9 cellular contexts compared by ENCODE assay signal in genomic region chr2:219572237-219573001, GRCh38. TPM values are rescaled to one million over a fixed set of nuclear protein-coding genes. Genes with fewer than 3 reads are reported as not detected.
DNase-seq lines count a peak whose midpoint lies in the region; ATAC-seq and TF ChIP-seq lines count a peak whose summit lies in the region.
"Had no signal": no experiment of that assay in that cellular context is flagged by ENCODE, and none has a peak within 500 bp of the region (broad histone marks: within the 10 kb centered on the region; RNA-seq: fewer than 3 reads in every experiment).

A gene with protein sequence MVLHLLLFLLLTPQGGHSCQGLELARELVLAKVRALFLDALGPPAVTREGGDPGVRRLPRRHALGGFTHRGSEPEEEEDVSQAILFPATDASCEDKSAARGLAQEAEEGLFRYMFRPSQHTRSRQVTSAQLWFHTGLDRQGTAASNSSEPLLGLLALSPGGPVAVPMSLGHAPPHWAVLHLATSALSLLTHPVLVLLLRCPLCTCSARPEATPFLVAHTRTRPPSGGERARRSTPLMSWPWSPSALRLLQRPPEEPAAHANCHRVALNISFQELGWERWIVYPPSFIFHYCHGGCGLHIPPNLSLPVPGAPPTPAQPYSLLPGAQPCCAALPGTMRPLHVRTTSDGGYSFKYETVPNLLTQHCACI (plus strand): TSS chr2:219572310. CDS start chr2:219572375, 65 bp downstream.

- H4K91ac ChIP-seq in IMR-90 (ENCODE audit: insufficient read depth, low read depth, low read length) (peak within 1 kb of the TSS; percentile 70; the same call in 1 of the 2 replicates), mesenchymal stem cell (ENCODE audit: low read length) (peak within 1 kb of the TSS; percentile 70)

- H2AFZ ChIP-seq in IMR-90 (replicated peaks; ENCODE audit: low read length, poor library complexity) (peak within 1 kb of the TSS; percentile 92), mesenchymal stem cell (ENCODE audit: low read depth, low read length) (peak within 1 kb of the TSS; percentile 36)

- CTCF ChIA-PET in IMR-90 (lab: Yijun Ruan, JAX): no interaction called here

- dilution Hi-C loops in IMR-90 (cut with HindIII; ENCODE audit: low sequenced_read_pairs, unreplicated experiment): no loop called here

- H3K9me3 ChIP-seq in IMR-90 (ENCODE audit: control insufficient read depth, insufficient read depth, low read length): no peaks in the 10 kb centered on the region
- no peaks in the 10 kb centered on the region for H3K9me3 ChIP-seq in mesenchymal stem cell (ENCODE audit: control insufficient read depth, low read length)
- no peaks in the 10 kb centered on the region for H3K9me3 ChIP-seq in thymus (ENCODE audit: control insufficient read depth)
- H3K9me3 ChIP-seq: neutrophil had no signal

- H2BK20ac ChIP-seq in IMR-90 (ENCODE audit: low read depth, low read length): 0 out of 2 replicates have a peak within 1 kb of the TSS, but pooled peaks have one; percentile 16

- BruUV-seq in IMR-90 (replicated peaks; lab: Mats Ljungman, UMichigan): no TSS peak

- H3K27me3 ChIP-seq in IMR-90 (ENCODE audit: control insufficient read depth, insufficient read depth, low read length): peaks cover 14% of the 10 kb centered on the region
- H3K27me3 ChIP-seq in mesenchymal stem cell (ENCODE audit: control insufficient read depth in 1 of 2, insufficient read depth in 1 of 2, low read length in 2 of 2): peaks cover 28 to 29% of the 10 kb centered on the region in 2 experiments
- H3K27me3 ChIP-seq in thymus (ENCODE audit: control insufficient read depth, insufficient read depth): peaks cover 46% of the 10 kb centered on the region

- peaks cover 11 to 18% of the 10 kb centered on the region in 2 experiments for H3K79me1 ChIP-seq in IMR-90 (ENCODE audit: low read depth in 1 of 2, low read length in 2 of 2)
- H3K79me1 ChIP-seq in mesenchymal stem cell (replicated peaks; ENCODE audit: low read length, poor library complexity, severe bottlenecking): peaks cover 13% of the 10 kb centered on the region

- POLR2A ChIA-PET in IMR-90 (lab: Charles Lee; ENCODE audit: unreplicated experiment): no interaction called here

- no peak for TF ChIP-seq CTCF in IMR-90 (conservative IDR thresholded peaks at IDR 0.05; ENCODE audit: low read depth, low read length)
- TF ChIP-seq CTCF in choroid plexus epithelial cell (conservative IDR thresholded peaks at IDR 0.05; ENCODE audit: low read depth, low read length): no peak
- TF ChIP-seq CTCF in omental fat pad (IDR thresholded peaks at IDR 0.05): no peak

- peak within 1 kb of the TSS; percentile 94 for H2AK9ac ChIP-seq in IMR-90 (replicated peaks; ENCODE audit: low read depth, low read length, poor library complexity)

- H3K27ac ChIP-seq in IMR-90 (ENCODE audit: insufficient read depth, low read length) (peak within 1 kb of the TSS; percentile 68), mesenchymal stem cell (ENCODE audit: low read length, poor library complexity, severe bottlenecking) (peak within 1 kb of the TSS; percentile 39), thymus (ENCODE audit: low read depth) (no peak within 1 kb of the TSS)
- H3K27ac ChIP-seq: neutrophil had no signal

- H3K9ac ChIP-seq in IMR-90 (ENCODE audit: low read depth, low read length): peak within 1 kb of the TSS; percentile 70
- H3K9ac ChIP-seq in mesenchymal stem cell (ENCODE audit: low read length): peak within 1 kb of the TSS; percentile 80

- ATAC-seq in IMR-90 (ENCODE audit: low read depth) (no peak), omental fat pad (ENCODE audit: low FRiP score) (no peak)

- H4K5ac ChIP-seq in IMR-90 (ENCODE audit: low read depth, low read length): peak within 1 kb of the TSS; percentile 80

- H3K4me3 ChIP-seq in IMR-90 (ENCODE audit: insufficient read depth, low read depth, low read length) (peak within 1 kb of the TSS; percentile 94), choroid plexus epithelial cell (ENCODE audit: low read depth, low read length) (peak within 1 kb of the TSS; percentile 82), mesenchymal stem cell (ENCODE audit: insufficient read depth in 1 of 2, low read depth in 1 of 2, low read length in 2 of 2) (peak within 1 kb of the TSS; percentile 71 to 88), thymus (ENCODE audit: low read length) (peak within 1 kb of the TSS; percentile 57)

- H3K9me1 ChIP-seq in IMR-90 (ENCODE audit: insufficient read depth, low read length): peaks cover 2% of the 10 kb centered on the region; the same call in 1 of the 2 replicates

- H3K18ac ChIP-seq in IMR-90 (ENCODE audit: low read depth, low read length): peak within 1 kb of the TSS; percentile 9; the same call in 1 of the 2 replicates
- H3K18ac ChIP-seq in mesenchymal stem cell (ENCODE audit: low read depth in 1 of 2, low read length in 2 of 2): peak within 1 kb of the TSS; percentile 51 to 89

- H2BK12ac ChIP-seq in mesenchymal stem cell (ENCODE audit: low read length in 2 of 2): peak within 1 kb of the TSS; percentile 59 to 69

- peak within 1 kb of the TSS; percentile 80; the same call in 1 of the 2 replicates for H3K14ac ChIP-seq in IMR-90 (replicated peaks; ENCODE audit: low read depth, low read length)
- no peak within 1 kb of the TSS for H3K14ac ChIP-seq in mesenchymal stem cell (ENCODE audit: low read length in 2 of 2)

- peak within 1 kb of the TSS; percentile 97 for H2AK5ac ChIP-seq in IMR-90 (ENCODE audit: low read depth, low read length)
- H2AK5ac ChIP-seq in mesenchymal stem cell (ENCODE audit: low read length, severe bottlenecking): peak within 1 kb of the TSS; percentile 39

- H2BK15ac ChIP-seq in IMR-90 (ENCODE audit: low read depth, low read length): no peak within 1 kb of the TSS
- peak within 1 kb of the TSS; percentile 55 for H2BK15ac ChIP-seq in mesenchymal stem cell (ENCODE audit: low read depth, poor library complexity, severe bottlenecking)

- no peaks in the 10 kb centered on the region for H4K20me1 ChIP-seq in IMR-90 (ENCODE audit: insufficient read depth, low read length)

- in situ Hi-C loops in IMR-90 (cut with MboI; ENCODE audit: low sequenced_read_pairs): no loop called here

- no peak for TF ChIP-seq POLR2A in IMR-90 (IDR thresholded peaks at IDR 0.05; ENCODE audit: low read depth, low read length)

- H3K4me2 ChIP-seq in IMR-90 (ENCODE audit: low read depth, low read length) (peak within 1 kb of the TSS; percentile 77), mesenchymal stem cell (ENCODE audit: low read length, poor library complexity, severe bottlenecking) (peak within 1 kb of the TSS; percentile 71)

- H4K8ac ChIP-seq in IMR-90 (ENCODE audit: low read depth in 2 of 2, low read length in 2 of 2): peak within 1 kb of the TSS; percentile 66 to 96
- peak within 1 kb of the TSS; percentile 88 for H4K8ac ChIP-seq in mesenchymal stem cell (ENCODE audit: low read length)

- H3K4ac ChIP-seq in IMR-90 (ENCODE audit: low read depth, low read length): peak within 1 kb of the TSS; percentile 80
- peak within 1 kb of the TSS; percentile 74 to 77 for H3K4ac ChIP-seq in mesenchymal stem cell (ENCODE audit: low read depth in 1 of 2, low read length in 2 of 2)

- peaks cover 6% of the 10 kb centered on the region; the same call in 1 of the 2 replicates for H3K36me3 ChIP-seq in IMR-90 (ENCODE audit: control insufficient read depth, insufficient read depth, low read length)
- H3K36me3 ChIP-seq in mesenchymal stem cell (ENCODE audit: control insufficient read depth in 1 of 2, insufficient read depth in 2 of 2, low read depth in 1 of 2, low read length in 2 of 2): peaks cover 12% of the 10 kb centered on the region in 2 experiments
- no peaks in the 10 kb centered on the region for H3K36me3 ChIP-seq in thymus (ENCODE audit: control insufficient read depth, insufficient read depth)
- H3K36me3 ChIP-seq: neutrophil had no signal

- 20% methylated on average over 1 of the region's 13 CpGs; no CpG with 5 or more reads in 1 of the 2 experiments for WGBS in IMR-90 (ENCODE audit: extremely low coverage in 2 of 2, insufficient read length in 1 of 2), 2 experiments
- WGBS in mesenchymal stem cell: 87% methylated on average over 11 of the region's 13 CpGs
- 95% methylated on average over 13 of the region's 13 CpGs for WGBS in thymus

- DNase-seq in IMR-90 (no peak), choroid plexus epithelial cell (ENCODE audit: low read depth) (no peak), mesenchymal stem cell (no peak), NCI-H1417 (lab: John Stamatoyannopoulos, UW) (no peak), hepatic stellate cell (ENCODE audit: low spot score) (no peak), omental fat pad (ENCODE audit: low spot score) (no peak), ecto neural progenitor cell (ENCODE audit: low spot score) (no peak)

- H3K4me1 ChIP-seq in IMR-90 (ENCODE audit: control insufficient read depth, insufficient read depth, low read length) (peaks cover 14% of the 10 kb centered on the region), mesenchymal stem cell (ENCODE audit: control insufficient read depth, insufficient read depth, low read depth, low read length) (peaks cover 25% of the 10 kb centered on the region), thymus (ENCODE audit: control insufficient read depth, insufficient read depth, low read length) (no peaks in the 10 kb centered on the region)

- H3K56ac ChIP-seq in IMR-90 (ENCODE audit: extremely low read depth, insufficient read depth, low read length): no peak within 1 kb of the TSS

- intact Hi-C loops in IMR-90 (cut with micrococcal nuclease): no loop called here

- peak within 1 kb of the TSS; percentile 29 for H2BK5ac ChIP-seq in IMR-90 (ENCODE audit: low read depth, low read length, poor library complexity, severe bottlenecking)
- H2BK5ac ChIP-seq in mesenchymal stem cell (ENCODE audit: low read depth, low read length, poor library complexity, severe bottlenecking): peak within 1 kb of the TSS; percentile 12

- H3K23ac ChIP-seq in IMR-90 (ENCODE audit: low read depth, low read length) (peak within 1 kb of the TSS; percentile 69; the same call in 1 of the 2 replicates), mesenchymal stem cell (ENCODE audit: low read length in 2 of 2) (no peak within 1 kb of the TSS)

- H2BK120ac ChIP-seq in IMR-90 (ENCODE audit: low read depth, low read length) (peak within 1 kb of the TSS; percentile 64), mesenchymal stem cell (ENCODE audit: low read depth, low read length) (peak within 1 kb of the TSS; percentile 96)

- TF ChIP-seq RAD21 in IMR-90 (IDR thresholded peaks at IDR 0.05; ENCODE audit: low read length): no peak

TF ChIP-seq in IMR-90, 13 proteins besides CTCF, POLR2A, EP300 and RAD21 (continues in another document):
- no peak for TF ChIP-seq FOS (IDR thresholded peaks at IDR 0.05; ENCODE audit: low read depth, low read length)
- no peak for TF ChIP-seq MAZ (IDR thresholded peaks at IDR 0.05; ENCODE audit: borderline replicate concordance, low read depth, low read length)
- no peak for TF ChIP-seq NFE2L2 (IDR thresholded peaks at IDR 0.05; ENCODE audit: low read depth, low read length)
- TF ChIP-seq CEBPB (IDR thresholded peaks at IDR 0.05; ENCODE audit: low read depth, low read length): no peak

RNA-seq across cellular contexts. Expression of the gene that starts here (rescaled TPM):
- total RNA-seq in IMR-90 (2012; rRNA removed) (not detected in 2 replicates), omental fat pad (1 to 10 TPM in 1 of 4 donors, under 1 TPM in 1, not detected in 2; 0.88 to 1.1 TPM)
- polyA plus RNA-seq in IMR-90 (2012; rRNA removed) (0.80 and 0.96 TPM in 2 replicates), thymus (0.71 TPM)
- 0.16 and 0.26 TPM in 2 replicates for polyA plus RNA-seq in IMR-90 (2012; cell fraction: cytosol; rRNA removed)
- 5.6 and 14.6 TPM in 2 replicates for polyA plus RNA-seq in IMR-90 (2012; cell fraction: nucleus; rRNA removed; ENCODE audit: low replicate concordance)
- 0.30 TPM for polyA plus RNA-seq in mesenchymal stem cell (2013, experiment 1 of 2)
- 0.18 TPM for polyA plus RNA-seq in mesenchymal stem cell (2013, experiment 2 of 2)
